Comparison of ENCODE assay signal across 22 cellular contexts in genomic region chr11:130518164-130518563, GRCh38.
"Had no signal": no experiment of that assay in that cellular context is flagged by ENCODE, and none has a peak within 500 bp of the region (broad histone marks: within the 10 kb centered on the region; RNA-seq: fewer than 3 reads in every experiment).

No MANE protein-coding gene starts in this region.

- H3K9me3 ChIP-seq: MG63, SJSA1 had no signal

- H3K27ac ChIP-seq: SJSA1, SK-N-MC had no signal

- H3K36me3 ChIP-seq: MG63, SJSA1 had no signal

- H3K4me3 ChIP-seq: MG63, SJSA1, SK-N-MC had no signal

- DNase-seq: IMR-90, Karpas-422, KG1, MG63, NCI-H1092, NCI-H1105 treated with DMSO at 0.1 percent for 48 hours, NCI-H1417 treated with DMSO at 0.1 percent for 48 hours, NCI-H146, NCI-H1694 treated with DMSO at 0.1 percent for 48 hours, NCI-H1930, NCI-H2081, NCI-H2107, NCI-H2227 treated with DMSO at 0.1 percent for 48 hours, NCI-H524, NCI-H526 treated with DMSO at 0.1 percent for 48 hours, NCI-H774, Right ventricle myocardium superior, RPMI8226, SIG-M5 had no signal

- H3K27me3 ChIP-seq: MG63, SJSA1 had no signal

- ATAC-seq: HepG2 had no signal
